14 cellular contexts compared by ENCODE assay signal in the genomic region with DNA sequence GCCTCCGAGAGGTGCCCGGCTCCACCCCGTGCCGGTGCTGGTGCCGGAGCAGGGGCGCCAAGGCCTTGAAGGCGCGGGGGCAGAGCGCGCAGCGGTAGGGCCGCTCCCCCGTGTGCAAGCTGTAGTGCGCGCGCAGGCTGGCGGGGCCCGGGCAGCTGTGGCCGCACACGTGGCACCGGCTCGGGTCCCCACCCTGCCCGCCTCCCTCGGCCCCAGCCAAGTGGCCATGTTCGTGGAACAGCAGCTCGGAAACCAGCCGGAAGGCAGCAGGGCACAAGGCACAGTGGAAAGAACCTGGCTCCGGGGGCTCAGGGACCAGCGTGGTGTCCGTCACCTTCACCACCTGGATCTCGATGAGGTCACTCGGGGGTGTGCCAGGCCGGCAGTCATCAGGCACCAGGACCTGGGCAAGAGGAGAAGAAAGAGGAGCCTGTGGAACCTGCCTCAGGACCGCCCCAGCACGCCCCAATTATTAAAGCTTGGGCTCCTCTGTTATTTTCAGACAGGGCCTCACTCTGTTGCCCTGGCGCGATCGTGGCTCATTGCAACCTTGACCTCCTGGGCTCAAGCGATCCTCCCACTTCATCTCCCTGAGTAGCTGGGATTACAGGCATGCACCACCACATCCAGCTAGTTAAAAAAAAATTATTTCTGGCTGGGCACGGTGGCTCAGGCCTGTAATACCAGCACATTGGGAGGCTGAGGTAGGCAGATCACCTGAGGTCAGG.
"Had no signal": no experiment of that assay in that cellular context is flagged by ENCODE, and none has a peak within 500 bp of the region (broad histone marks: within the 10 kb centered on the region; RNA-seq: fewer than 3 reads in every experiment).

No MANE protein-coding gene starts in this region.

- H3K4me3 ChIP-seq: body of pancreas, dorsolateral prefrontal cortex, lung had no signal

- H3K27ac ChIP-seq: body of pancreas had no signal

- H3K9me3 ChIP-seq: body of pancreas had no signal

- H3K27ac Mint-ChIP-seq: activated CD4-positive, alpha-beta memory T cell treated with anti-CD3 and anti-CD28 coated beads, Interleukin-2, amount 10 ng/mL, durations not matched to agents 7 days and 5 days; activated T-cell treated with anti-CD3 and anti-CD28 coated beads, Interleukin-2, amount 50 U/mL, for 24 hours; activated T-helper 2 cell treated with anti-CD3 and anti-CD28 coated beads, Interferon-gamma antibody, Interleukin-2, Interleukin-4, amounts not matched to agents 10 μg/mL and 5 μg/mL and 100 μg/mL, durations not matched to agents 14 hours and 24 hours and 36 hours had no signal

- H3K27me3 Mint-ChIP-seq: natural killer cell treated with Interleukin-12 subunit alpha and Interleukin-12 subunit beta and Interleukin-15 and Interleukin-18, amount 100 ng/mL, for 72 hours had no signal

- H3K27me3 ChIP-seq: body of pancreas, dorsolateral prefrontal cortex had no signal

- H3K4me3 Mint-ChIP-seq: activated CD4-positive, alpha-beta memory T cell treated with anti-CD3 and anti-CD28 coated beads, Interleukin-2, amount 10 ng/mL, durations not matched to agents 7 days and 5 days; activated naive CD8-positive, alpha-beta T cell treated with anti-CD3 and anti-CD28 coated beads, Interleukin-2, amount 10 ng/mL, durations not matched to agents 7 days and 5 days; activated T-cell treated with anti-CD3 and anti-CD28 coated beads, Interleukin-2, amount 50 U/mL, for 24 hours; natural killer cell treated with Interleukin-12 subunit alpha and Interleukin-12 subunit beta and Interleukin-15 and Interleukin-18, amount 100 ng/mL, for 72 hours had no signal

- H3K9me3 Mint-ChIP-seq: activated CD4-positive, alpha-beta memory T cell treated with anti-CD3 and anti-CD28 coated beads, Interleukin-2, amount 10 ng/mL, durations not matched to agents 7 days and 5 days; activated T-cell treated with anti-CD3 and anti-CD28 coated beads, Interleukin-2, amount 50 U/mL, for 24 hours; activated T-helper 2 cell treated with anti-CD3 and anti-CD28 coated beads, Interferon-gamma antibody, Interleukin-2, Interleukin-4, amounts not matched to agents 10 μg/mL and 5 μg/mL and 100 μg/mL, durations not matched to agents 14 hours and 24 hours and 36 hours; natural killer cell treated with Interleukin-12 subunit alpha and Interleukin-12 subunit beta and Interleukin-15 and Interleukin-18, amount 100 ng/mL, for 72 hours had no signal

- DNase-seq: activated CD4-positive, alpha-beta memory T cell treated with anti-CD3 and anti-CD28 coated beads, Interleukin-2, amount 10 ng/mL, durations not matched to agents 7 days and 5 days; activated CD4-positive, alpha-beta T cell treated with anti-CD3 and anti-CD28 coated beads for 48 hours; activated CD4-positive, CD25-positive, alpha-beta regulatory T cell; activated naive CD4-positive, alpha-beta T cell treated with Interleukin-2 at 50 U/mL for 16 hours; activated naive CD8-positive, alpha-beta T cell treated with anti-CD3 and anti-CD28 coated beads, Interleukin-2, amount 10 ng/mL, durations not matched to agents 7 days and 5 days; activated T-cell treated with anti-CD3 and anti-CD28 coated beads, Interleukin-2, amount 50 U/mL, for 24 hours; body of pancreas; dorsolateral prefrontal cortex; retina; T-helper 9 cell had no signal

- ATAC-seq: body of pancreas; left colon; natural killer cell treated with Interleukin-12 subunit alpha and Interleukin-12 subunit beta and Interleukin-15 and Interleukin-18, amount 100 ng/mL, for 72 hours had no signal
